ENCODE assay signal across 8 cellular contexts in the genomic region with DNA sequence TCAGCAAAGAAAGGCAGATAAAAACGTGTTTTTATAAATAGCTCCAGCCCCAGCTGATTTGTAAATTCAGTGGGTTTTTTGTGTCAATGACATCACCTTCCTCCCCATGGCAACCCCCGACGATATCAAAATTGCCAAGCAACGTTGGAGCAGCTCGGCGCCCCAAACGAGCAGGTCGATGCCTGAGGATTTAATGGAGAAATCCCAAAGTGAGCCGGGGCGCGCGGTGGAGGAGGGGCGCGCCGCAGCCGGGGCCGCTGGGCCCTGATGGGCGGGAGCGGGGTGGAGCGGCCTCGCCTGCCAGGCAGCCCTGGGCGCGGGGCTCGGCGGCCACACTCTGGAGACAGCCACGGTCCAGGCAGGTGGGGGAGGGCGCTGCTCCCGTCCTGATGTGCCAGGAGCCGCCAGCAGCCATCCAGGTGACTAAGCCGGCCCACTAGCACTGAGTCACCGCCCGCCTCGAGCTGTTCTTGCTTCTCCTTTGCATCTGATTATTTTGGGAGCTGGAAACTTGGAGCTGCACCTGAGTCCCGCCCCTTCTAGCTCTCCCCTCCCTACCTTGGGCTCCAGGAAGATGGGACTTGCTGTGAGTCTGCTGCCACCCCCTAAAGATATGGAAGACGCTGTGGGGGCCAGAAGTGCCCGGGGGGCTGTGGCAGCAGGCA. TPM values are rescaled to one million over a fixed set of nuclear protein-coding genes. Genes with fewer than 3 reads are reported as not detected.
DNase-seq lines count a peak whose midpoint lies in the region; TF ChIP-seq lines count a peak whose summit lies in the region.

A gene (plus strand): TSS at position 137 of the 665 bp plus-strand sequence. CDS start 25,723 bp downstream, outside the sequence.

- intact Hi-C loops in activated naive CD4-positive, alpha-beta T cell treated with anti-CD3 and anti-CD28 coated beads for 36 hours (cut with micrococcal nuclease) = no loop called here

- peaks cover 14% of the 10 kb centered on the region for H3K27me3 Mint-ChIP-seq in activated naive CD4-positive, alpha-beta T cell treated with anti-CD3 and anti-CD28 coated beads for 36 hours (ENCODE audit: low read depth)
- peaks cover 6% of the 10 kb centered on the region for H3K27me3 Mint-ChIP-seq in glutamatergic neuron (ENCODE audit: unreplicated experiment)
- peaks cover 4% of the 10 kb centered on the region for H3K27me3 Mint-ChIP-seq in osteocyte (ENCODE audit: unreplicated experiment)

- no peak within 1 kb of the TSS for H3K27ac Mint-ChIP-seq in activated naive CD4-positive, alpha-beta T cell treated with anti-CD3 and anti-CD28 coated beads for 36 hours
- H3K27ac Mint-ChIP-seq in glutamatergic neuron (ENCODE audit: unreplicated experiment) (peak within 1 kb of the TSS; percentile 48), osteocyte (ENCODE audit: unreplicated experiment) (no peak within 1 kb of the TSS)

- H3K4me1 Mint-ChIP-seq in activated naive CD4-positive, alpha-beta T cell treated with anti-CD3 and anti-CD28 coated beads for 36 hours (ENCODE audit: low read depth) = peaks cover 11% of the 10 kb centered on the region
- H3K4me1 Mint-ChIP-seq in glutamatergic neuron (ENCODE audit: low read depth, unreplicated experiment) (peaks cover 5% of the 10 kb centered on the region), osteocyte (ENCODE audit: unreplicated experiment) (peaks cover 9% of the 10 kb centered on the region)

- CTCF ChIA-PET in activated naive CD4-positive, alpha-beta T cell treated with anti-CD3 and anti-CD28 coated beads for 36 hours (lab: Charles Lee) = interaction anchor here (0.6 to 4.8 kb wide), 4 partner anchors 21 to 196 kb away, joined by 3 to 26 read pairs (median 4); no protein-coding TSS in a partner anchor

- no peak within 1 kb of the TSS for H3K4me3 Mint-ChIP-seq in activated naive CD4-positive, alpha-beta T cell treated with anti-CD3 and anti-CD28 coated beads for 36 hours
- H3K4me3 Mint-ChIP-seq in glutamatergic neuron (ENCODE audit: unreplicated experiment) (peak within 1 kb of the TSS; percentile 74), osteocyte (ENCODE audit: unreplicated experiment) (peak within 1 kb of the TSS; percentile 52)

- H3K9me3 Mint-ChIP-seq in activated naive CD4-positive, alpha-beta T cell treated with anti-CD3 and anti-CD28 coated beads for 36 hours = no peaks in the 10 kb centered on the region
- H3K9me3 Mint-ChIP-seq in glutamatergic neuron (ENCODE audit: unreplicated experiment) = peaks cover 2% of the 10 kb centered on the region
- H3K9me3 Mint-ChIP-seq in osteocyte (ENCODE audit: unreplicated experiment) = no peaks in the 10 kb centered on the region

- peak; percentile 35 for DNase-seq in NCI-H2029 (lab: John Stamatoyannopoulos, UW)
- no peak for DNase-seq in NCI-H2029 treated with DMSO at 0.1 percent for 48 hours (lab: John Stamatoyannopoulos, UW)
- peak; percentile 36 for DNase-seq in NCI-H2107 treated with DMSO at 0.1 percent for 48 hours (lab: John Stamatoyannopoulos, UW; ENCODE audit: unreplicated experiment)
- peak; percentile 64 for DNase-seq in activated naive CD4-positive, alpha-beta T cell treated with anti-CD3 and anti-CD28 coated beads for 36 hours
- peak; percentile 70 for DNase-seq in glutamatergic neuron
- peak; percentile 80 for DNase-seq in osteocyte (ENCODE audit: extremely low spot score, unreplicated experiment)
- no peak for DNase-seq in inferior parietal cortex (ENCODE audit: extremely low spot score)
- no peak for DNase-seq in activated gamma-delta T cell (lab: John Stamatoyannopoulos, UW)

- no peaks in the 10 kb centered on the region for H3K36me3 Mint-ChIP-seq in activated naive CD4-positive, alpha-beta T cell treated with anti-CD3 and anti-CD28 coated beads for 36 hours (ENCODE audit: low read depth)
- H3K36me3 Mint-ChIP-seq in glutamatergic neuron (ENCODE audit: unreplicated experiment) (no peaks in the 10 kb centered on the region), osteocyte (ENCODE audit: unreplicated experiment) (no peaks in the 10 kb centered on the region)

- TF ChIP-seq CTCF in glutamatergic neuron (IDR thresholded peaks at IDR 0.05; ENCODE audit: partially characterized antibody, unreplicated experiment) (no peak), osteocyte (IDR thresholded peaks at IDR 0.05) (no peak)

RNA-seq across cellular contexts. Expression of the gene that starts here (rescaled TPM):
- not detected for total RNA-seq in activated naive CD4-positive, alpha-beta T cell treated with anti-CD3 and anti-CD28 coated beads for 36 hours
- total RNA-seq in glutamatergic neuron (ENCODE audit: unreplicated experiment) (not detected), osteocyte (not detected in 2 replicates)

Comparison
In these comparisons a context has a peak if more than half of its experiments do, and no peak if none do; other contexts are left out.
1. DNase-seq: peak in NCI-H2029 (single experiment) and NCI-H2107 treated with DMSO at 0.1 percent for 48 hours (single experiment); none in NCI-H2029 treated with DMSO at 0.1 percent for 48 hours (single experiment), inferior parietal cortex (single experiment) and activated gamma-delta T cell (single experiment).
2. Peak in DNase-seq in activated naive CD4-positive, alpha-beta T cell treated with anti-CD3 and anti-CD28 coated beads for 36 hours; RNA of the gene not detected or under 1 TPM.
3. Peak in DNase-seq in glutamatergic neuron; RNA of the gene not detected or under 1 TPM.
4. Peak in DNase-seq in osteocyte; RNA of the gene not detected or under 1 TPM.